In genomic region chr18:69758458-69758857, GRCh38 we compare ENCODE assay signal across 18 cellular contexts.
DNase-seq lines count a peak whose midpoint lies in the region; ATAC-seq and TF ChIP-seq lines count a peak whose summit lies in the region.
"Had no signal": no experiment of that assay in that cellular context is flagged by ENCODE, and none has a peak within 500 bp of the region (broad histone marks: within the 10 kb centered on the region; RNA-seq: fewer than 3 reads in every experiment).

No MANE protein-coding gene starts in this region.

- H3K27me3 Mint-ChIP-seq in activated CD4-positive, alpha-beta T cell treated with anti-CD3 and anti-CD28 coated beads, Interleukin-2, amount 10 ng/mL, durations not matched to agents 7 days and 5 days, result no peaks in the 10 kb centered on the region

- H3K4me1 ChIP-seq in adipocyte (ENCODE audit: control insufficient read depth, insufficient read depth, low read length), result peaks cover 19% of the 10 kb centered on the region
- H3K4me1 ChIP-seq: lower lobe of right lung, thyroid gland had no signal

- H3K4me1 Mint-ChIP-seq in activated CD4-positive, alpha-beta T cell treated with anti-CD3 and anti-CD28 coated beads, Interleukin-2, amount 10 ng/mL, durations not matched to agents 7 days and 5 days, result peaks cover 42% of the 10 kb centered on the region
- H3K4me1 Mint-ChIP-seq: naive B cell had no signal

- no peak overlapping the region for H3K27ac ChIP-seq in coronary artery
- H3K27ac ChIP-seq: lower lobe of right lung, thyroid gland had no signal

- no peaks in the 10 kb centered on the region for H3K36me3 ChIP-seq in adipocyte (ENCODE audit: control insufficient read depth, insufficient read depth, low read length, severe bottlenecking)
- H3K36me3 ChIP-seq: lower lobe of right lung, MG63, thyroid gland had no signal

- peak overlapping the region; percentile 46 for H3K27ac Mint-ChIP-seq in activated CD4-positive, alpha-beta T cell treated with anti-CD3 and anti-CD28 coated beads, Interleukin-2, amount 10 ng/mL, durations not matched to agents 7 days and 5 days
- H3K27ac Mint-ChIP-seq: CD4-positive, CD25-positive, alpha-beta regulatory T cell; naive B cell had no signal

- DNase-seq in activated CD4-positive, alpha-beta T cell treated with anti-CD3 and anti-CD28 coated beads, Interleukin-2, amount 10 ng/mL, durations not matched to agents 7 days and 5 days, result no peak
- DNase-seq in activated CD4-positive, alpha-beta T cell treated with anti-CD3 and anti-CD28 coated beads for 48 hours, result no peak
- DNase-seq in adipocyte (ENCODE audit: low read depth), result peak; percentile 12
- DNase-seq in foreskin fibroblast, result peak; percentile 47 to 70
- no peak for DNase-seq in coronary artery (ENCODE audit: low spot score)
- no peak for DNase-seq in NCI-H1092 (lab: John Stamatoyannopoulos, UW)
- DNase-seq: activated effector memory CD4-positive, alpha-beta T cell treated with anti-CD3 and anti-CD28 coated beads, Interleukin-2, amount 50 U/mL, for 16 hours; CD4-positive, CD25-positive, alpha-beta regulatory T cell; glutamatergic neuron; lower lobe of right lung; naive B cell; NCI-H187 treated with DMSO at 0.1 percent for 48 hours; NCI-H446 treated with DMSO at 0.1 percent for 48 hours; SIG-M5; thyroid gland had no signal

- ATAC-seq in HG03342 (IDR thresholded peaks at IDR 0.05; ENCODE audit: unreplicated experiment), result no peak
- no peak for ATAC-seq in HG02623 (IDR thresholded peaks at IDR 0.05; ENCODE audit: unreplicated experiment)
- ATAC-seq: lower lobe of right lung had no signal

- no peaks in the 10 kb centered on the region for H3K9me3 ChIP-seq in adipocyte (ENCODE audit: control insufficient read depth, low read length)
- H3K9me3 ChIP-seq: lower lobe of right lung, MG63, thyroid gland had no signal

- POLR2A ChIA-PET in activated CD4-positive, alpha-beta T cell treated with anti-CD3 and anti-CD28 coated beads, Interleukin-2, amount 10 ng/mL, durations not matched to agents 7 days and 5 days (lab: Charles Lee), result no interaction called here

- H3K9ac ChIP-seq in adipocyte (ENCODE audit: low read length), result peak overlapping the region; percentile 65

- H3K9me3 Mint-ChIP-seq in activated CD4-positive, alpha-beta T cell treated with anti-CD3 and anti-CD28 coated beads, Interleukin-2, amount 10 ng/mL, durations not matched to agents 7 days and 5 days, result peaks cover 20% of the 10 kb centered on the region

- H3K4me3 ChIP-seq in adipocyte (ENCODE audit: low read length) (peak overlapping the region; percentile 67), foreskin fibroblast (ENCODE audit: low read depth in 1 of 2, low read length in 2 of 2) (no peak overlapping the region), coronary artery (no peak overlapping the region)
- H3K4me3 ChIP-seq: lower lobe of right lung, MG63, thyroid gland had no signal

- CTCF ChIA-PET in activated CD4-positive, alpha-beta T cell treated with anti-CD3 and anti-CD28 coated beads, Interleukin-2, amount 10 ng/mL, durations not matched to agents 7 days and 5 days (lab: Charles Lee), result no interaction called here

- TF ChIP-seq CTCF in foreskin fibroblast (IDR thresholded peaks at IDR 0.05; ENCODE audit: low read depth, low read length) (no peak), coronary artery (IDR thresholded peaks at IDR 0.05) (no peak)

- no peaks in the 10 kb centered on the region for H3K27me3 ChIP-seq in adipocyte (replicated peaks; ENCODE audit: control insufficient read depth, insufficient read depth, low read length)
- H3K27me3 ChIP-seq: MG63, thyroid gland had no signal

- no peak overlapping the region for H3K4me3 Mint-ChIP-seq in activated CD4-positive, alpha-beta T cell treated with anti-CD3 and anti-CD28 coated beads, Interleukin-2, amount 10 ng/mL, durations not matched to agents 7 days and 5 days
- H3K4me3 Mint-ChIP-seq: CD4-positive, CD25-positive, alpha-beta regulatory T cell; naive B cell had no signal

- H3K36me3 Mint-ChIP-seq in activated CD4-positive, alpha-beta T cell treated with anti-CD3 and anti-CD28 coated beads, Interleukin-2, amount 10 ng/mL, durations not matched to agents 7 days and 5 days (ENCODE audit: low read depth), result peaks cover 40% of the 10 kb centered on the region
- H3K36me3 Mint-ChIP-seq: CD4-positive, CD25-positive, alpha-beta regulatory T cell; naive B cell had no signal

Comparison
In these comparisons a context has a peak if more than half of its experiments do, and no peak if none do; other contexts are left out.
1. DNase-seq: peak in adipocyte (single experiment) and foreskin fibroblast (2 of 2); none in activated CD4-positive, alpha-beta T cell treated with anti-CD3 and anti-CD28 coated beads, Interleukin-2, amount 10 ng/mL, durations not matched to agents 7 days and 5 days (single experiment), activated CD4-positive, alpha-beta T cell treated with anti-CD3 and anti-CD28 coated beads for 48 hours (single experiment), coronary artery (single experiment) and NCI-H1092 (single experiment).